In genomic region chr10:95572451-95572850, GRCh38 we compare ENCODE assay signal across 19 cellular contexts.
"Had no signal": no experiment of that assay in that cellular context is flagged by ENCODE, and none has a peak within 500 bp of the region (broad histone marks: within the 10 kb centered on the region; RNA-seq: fewer than 3 reads in every experiment).

No MANE protein-coding gene starts in this region.

- DNase-seq: activated CD4-positive, alpha-beta memory T cell treated with anti-CD3 and anti-CD28 coated beads, Interleukin-2, amount 10 ng/mL, durations not matched to agents 7 days and 5 days; activated CD4-positive, alpha-beta T cell treated with anti-CD3 and anti-CD28 coated beads for 48 hours; activated CD8-positive, alpha-beta memory T cell treated with anti-CD3 and anti-CD28 coated beads, Interleukin-2, amount 10 ng/mL, durations not matched to agents 7 days and 5 days; activated naive CD4-positive, alpha-beta T cell; activated naive CD8-positive, alpha-beta T cell treated with anti-CD3 and anti-CD28 coated beads for 36 hours; amygdala; brain microvascular endothelial cell; central memory CD4-positive, alpha-beta T cell; colonic mucosa; effector CD4-positive, alpha-beta T cell; head of caudate nucleus; mammary epithelial cell; naive B cell; upper lobe of left lung had no signal

- H3K4me1 ChIP-seq: colonic mucosa, suprapubic skin had no signal

- H3K4me3 Mint-ChIP-seq: activated CD4-positive, alpha-beta memory T cell treated with anti-CD3 and anti-CD28 coated beads, Interleukin-2, amount 10 ng/mL, durations not matched to agents 7 days and 5 days; activated CD8-positive, alpha-beta memory T cell treated with anti-CD3 and anti-CD28 coated beads, Interleukin-2, amount 10 ng/mL, durations not matched to agents 7 days and 5 days; activated naive CD8-positive, alpha-beta T cell treated with anti-CD3 and anti-CD28 coated beads for 36 hours; naive B cell; stimulated activated naive CD8-positive, alpha-beta T cell treated with anti-CD3 and anti-CD28 coated beads, Interleukin-15, Interleukin-2, amounts not matched to agents 100 ng/mL and 50 ng/mL, for 24 hours; T-helper 2 cell treated with Interferon-gamma antibody and Interleukin-4, amounts not matched to agents 5 μg/mL and 100 μg/mL, for 36 hours had no signal

- H3K36me3 ChIP-seq: brain microvascular endothelial cell, colonic mucosa, right atrium auricular region, suprapubic skin, upper lobe of left lung had no signal

- H3K4me1 Mint-ChIP-seq: activated CD4-positive, alpha-beta memory T cell treated with anti-CD3 and anti-CD28 coated beads, Interleukin-2, amount 10 ng/mL, durations not matched to agents 7 days and 5 days; activated CD8-positive, alpha-beta memory T cell treated with anti-CD3 and anti-CD28 coated beads, Interleukin-2, amount 10 ng/mL, durations not matched to agents 7 days and 5 days; activated naive CD8-positive, alpha-beta T cell treated with anti-CD3 and anti-CD28 coated beads for 36 hours; naive B cell had no signal

- H3K9me3 ChIP-seq: colonic mucosa, right atrium auricular region, suprapubic skin, upper lobe of left lung had no signal

- H3K27me3 ChIP-seq: brain microvascular endothelial cell, colonic mucosa, right atrium auricular region, suprapubic skin, upper lobe of left lung had no signal

- H3K27me3 Mint-ChIP-seq: activated naive CD8-positive, alpha-beta T cell treated with anti-CD3 and anti-CD28 coated beads for 36 hours had no signal

- H3K27ac Mint-ChIP-seq: activated CD4-positive, alpha-beta memory T cell treated with anti-CD3 and anti-CD28 coated beads, Interleukin-2, amount 10 ng/mL, durations not matched to agents 7 days and 5 days; activated CD8-positive, alpha-beta memory T cell treated with anti-CD3 and anti-CD28 coated beads, Interleukin-2, amount 10 ng/mL, durations not matched to agents 7 days and 5 days; activated naive CD8-positive, alpha-beta T cell treated with anti-CD3 and anti-CD28 coated beads for 36 hours; naive B cell; stimulated activated naive CD8-positive, alpha-beta T cell treated with anti-CD3 and anti-CD28 coated beads, Interleukin-15, Interleukin-2, amounts not matched to agents 100 ng/mL and 50 ng/mL, for 24 hours; T-helper 2 cell treated with Interferon-gamma antibody and Interleukin-4, amounts not matched to agents 5 μg/mL and 100 μg/mL, for 36 hours had no signal

- H3K9me3 Mint-ChIP-seq: activated CD4-positive, alpha-beta memory T cell treated with anti-CD3 and anti-CD28 coated beads, Interleukin-2, amount 10 ng/mL, durations not matched to agents 7 days and 5 days; activated naive CD8-positive, alpha-beta T cell treated with anti-CD3 and anti-CD28 coated beads for 36 hours; naive B cell; stimulated activated naive CD8-positive, alpha-beta T cell treated with anti-CD3 and anti-CD28 coated beads, Interleukin-15, Interleukin-2, amounts not matched to agents 100 ng/mL and 50 ng/mL, for 24 hours; T-helper 2 cell treated with Interferon-gamma antibody and Interleukin-4, amounts not matched to agents 5 μg/mL and 100 μg/mL, for 36 hours had no signal

- H3K4me3 ChIP-seq: colonic mucosa, skin epidermis, suprapubic skin, upper lobe of left lung had no signal

- H3K36me3 Mint-ChIP-seq: activated CD8-positive, alpha-beta memory T cell treated with anti-CD3 and anti-CD28 coated beads, Interleukin-2, amount 10 ng/mL, durations not matched to agents 7 days and 5 days; activated naive CD8-positive, alpha-beta T cell treated with anti-CD3 and anti-CD28 coated beads for 36 hours; naive B cell had no signal

- H3K27ac ChIP-seq: brain microvascular endothelial cell, colonic mucosa, suprapubic skin, upper lobe of left lung had no signal
